ENCODE assay signal across 1 cellular context in the genomic region with DNA sequence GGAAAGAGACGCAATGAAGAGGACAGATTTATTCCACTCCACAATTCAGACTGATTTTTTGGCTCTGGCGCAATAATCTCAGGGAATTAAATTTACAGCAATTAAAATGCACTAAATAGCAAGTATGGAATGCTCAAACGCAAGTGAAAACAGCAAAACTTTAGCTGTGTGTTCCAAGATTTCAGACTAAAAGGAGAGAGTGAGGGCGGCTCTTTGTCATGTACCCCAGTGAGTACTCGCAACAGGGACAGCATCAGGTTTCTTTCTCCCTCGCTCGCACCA.
TF ChIP-seq lines count a peak whose summit lies in the region.

No MANE protein-coding gene starts in this region.

TF ChIP-seq in H1, 55 proteins besides CTCF, POLR2A, EP300 and RAD21 (continued from another document):
- TF ChIP-seq, protein P1, sequence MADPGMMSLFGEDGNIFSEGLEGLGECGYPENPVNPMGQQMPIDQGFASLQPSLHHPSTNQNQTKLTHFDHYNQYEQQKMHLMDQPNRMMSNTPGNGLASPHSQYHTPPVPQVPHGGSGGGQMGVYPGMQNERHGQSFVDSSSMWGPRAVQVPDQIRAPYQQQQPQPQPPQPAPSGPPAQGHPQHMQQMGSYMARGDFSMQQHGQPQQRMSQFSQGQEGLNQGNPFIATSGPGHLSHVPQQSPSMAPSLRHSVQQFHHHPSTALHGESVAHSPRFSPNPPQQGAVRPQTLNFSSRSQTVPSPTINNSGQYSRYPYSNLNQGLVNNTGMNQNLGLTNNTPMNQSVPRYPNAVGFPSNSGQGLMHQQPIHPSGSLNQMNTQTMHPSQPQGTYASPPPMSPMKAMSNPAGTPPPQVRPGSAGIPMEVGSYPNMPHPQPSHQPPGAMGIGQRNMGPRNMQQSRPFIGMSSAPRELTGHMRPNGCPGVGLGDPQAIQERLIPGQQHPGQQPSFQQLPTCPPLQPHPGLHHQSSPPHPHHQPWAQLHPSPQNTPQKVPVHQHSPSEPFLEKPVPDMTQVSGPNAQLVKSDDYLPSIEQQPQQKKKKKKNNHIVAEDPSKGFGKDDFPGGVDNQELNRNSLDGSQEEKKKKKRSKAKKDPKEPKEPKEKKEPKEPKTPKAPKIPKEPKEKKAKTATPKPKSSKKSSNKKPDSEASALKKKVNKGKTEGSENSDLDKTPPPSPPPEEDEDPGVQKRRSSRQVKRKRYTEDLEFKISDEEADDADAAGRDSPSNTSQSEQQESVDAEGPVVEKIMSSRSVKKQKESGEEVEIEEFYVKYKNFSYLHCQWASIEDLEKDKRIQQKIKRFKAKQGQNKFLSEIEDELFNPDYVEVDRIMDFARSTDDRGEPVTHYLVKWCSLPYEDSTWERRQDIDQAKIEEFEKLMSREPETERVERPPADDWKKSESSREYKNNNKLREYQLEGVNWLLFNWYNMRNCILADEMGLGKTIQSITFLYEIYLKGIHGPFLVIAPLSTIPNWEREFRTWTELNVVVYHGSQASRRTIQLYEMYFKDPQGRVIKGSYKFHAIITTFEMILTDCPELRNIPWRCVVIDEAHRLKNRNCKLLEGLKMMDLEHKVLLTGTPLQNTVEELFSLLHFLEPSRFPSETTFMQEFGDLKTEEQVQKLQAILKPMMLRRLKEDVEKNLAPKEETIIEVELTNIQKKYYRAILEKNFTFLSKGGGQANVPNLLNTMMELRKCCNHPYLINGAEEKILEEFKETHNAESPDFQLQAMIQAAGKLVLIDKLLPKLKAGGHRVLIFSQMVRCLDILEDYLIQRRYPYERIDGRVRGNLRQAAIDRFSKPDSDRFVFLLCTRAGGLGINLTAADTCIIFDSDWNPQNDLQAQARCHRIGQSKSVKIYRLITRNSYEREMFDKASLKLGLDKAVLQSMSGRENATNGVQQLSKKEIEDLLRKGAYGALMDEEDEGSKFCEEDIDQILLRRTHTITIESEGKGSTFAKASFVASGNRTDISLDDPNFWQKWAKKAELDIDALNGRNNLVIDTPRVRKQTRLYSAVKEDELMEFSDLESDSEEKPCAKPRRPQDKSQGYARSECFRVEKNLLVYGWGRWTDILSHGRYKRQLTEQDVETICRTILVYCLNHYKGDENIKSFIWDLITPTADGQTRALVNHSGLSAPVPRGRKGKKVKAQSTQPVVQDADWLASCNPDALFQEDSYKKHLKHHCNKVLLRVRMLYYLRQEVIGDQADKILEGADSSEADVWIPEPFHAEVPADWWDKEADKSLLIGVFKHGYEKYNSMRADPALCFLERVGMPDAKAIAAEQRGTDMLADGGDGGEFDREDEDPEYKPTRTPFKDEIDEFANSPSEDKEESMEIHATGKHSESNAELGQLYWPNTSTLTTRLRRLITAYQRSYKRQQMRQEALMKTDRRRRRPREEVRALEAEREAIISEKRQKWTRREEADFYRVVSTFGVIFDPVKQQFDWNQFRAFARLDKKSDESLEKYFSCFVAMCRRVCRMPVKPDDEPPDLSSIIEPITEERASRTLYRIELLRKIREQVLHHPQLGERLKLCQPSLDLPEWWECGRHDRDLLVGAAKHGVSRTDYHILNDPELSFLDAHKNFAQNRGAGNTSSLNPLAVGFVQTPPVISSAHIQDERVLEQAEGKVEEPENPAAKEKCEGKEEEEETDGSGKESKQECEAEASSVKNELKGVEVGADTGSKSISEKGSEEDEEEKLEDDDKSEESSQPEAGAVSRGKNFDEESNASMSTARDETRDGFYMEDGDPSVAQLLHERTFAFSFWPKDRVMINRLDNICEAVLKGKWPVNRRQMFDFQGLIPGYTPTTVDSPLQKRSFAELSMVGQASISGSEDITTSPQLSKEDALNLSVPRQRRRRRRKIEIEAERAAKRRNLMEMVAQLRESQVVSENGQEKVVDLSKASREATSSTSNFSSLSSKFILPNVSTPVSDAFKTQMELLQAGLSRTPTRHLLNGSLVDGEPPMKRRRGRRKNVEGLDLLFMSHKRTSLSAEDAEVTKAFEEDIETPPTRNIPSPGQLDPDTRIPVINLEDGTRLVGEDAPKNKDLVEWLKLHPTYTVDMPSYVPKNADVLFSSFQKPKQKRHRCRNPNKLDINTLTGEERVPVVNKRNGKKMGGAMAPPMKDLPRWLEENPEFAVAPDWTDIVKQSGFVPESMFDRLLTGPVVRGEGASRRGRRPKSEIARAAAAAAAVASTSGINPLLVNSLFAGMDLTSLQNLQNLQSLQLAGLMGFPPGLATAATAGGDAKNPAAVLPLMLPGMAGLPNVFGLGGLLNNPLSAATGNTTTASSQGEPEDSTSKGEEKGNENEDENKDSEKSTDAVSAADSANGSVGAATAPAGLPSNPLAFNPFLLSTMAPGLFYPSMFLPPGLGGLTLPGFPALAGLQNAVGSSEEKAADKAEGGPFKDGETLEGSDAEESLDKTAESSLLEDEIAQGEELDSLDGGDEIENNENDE (IDR thresholded peaks at IDR 0.05; ENCODE audit: insufficient replicate concordance, low read length), result no peak
- no peak for TF ChIP-seq KDM5A (IDR thresholded peaks at IDR 0.05; ENCODE audit: low read length)
- no peak for TF ChIP-seq RXRA (IDR thresholded peaks at IDR 0.05; ENCODE audit: insufficient read depth, low read depth, low read length)
- no peak for TF ChIP-seq CHD1 (IDR thresholded peaks at IDR 0.05; ENCODE audit: low read depth, low read length)
- no peak for TF ChIP-seq SP4 (IDR thresholded peaks at IDR 0.05; ENCODE audit: low read length)
- no peak for TF ChIP-seq POLR2AphosphoS5 (IDR thresholded peaks at IDR 0.05; ENCODE audit: low read depth, low read length)
TF ChIP-seq in H1: peak in this region for 0.
